8 cellular contexts compared by ENCODE assay signal in genomic region chr12:65740873-65741600, GRCh38.
DNase-seq lines count a peak whose midpoint lies in the region; ATAC-seq and TF ChIP-seq lines count a peak whose summit lies in the region.

No MANE protein-coding gene starts in this region.

- peaks cover 7% of the 10 kb centered on the region for H3K4me1 ChIP-seq in Panc1 (ENCODE audit: control insufficient read depth, insufficient read depth, low read length)
- H3K4me1 ChIP-seq in thoracic aorta (ENCODE audit: control insufficient read depth in 1 of 2, low read depth in 2 of 2), result peaks cover 8 to 11% of the 10 kb centered on the region in 2 donors

- BruUV-seq in Panc1 (replicated peaks; lab: Mats Ljungman, UMichigan), result no TSS peak

- H3K27me3 ChIP-seq in Panc1 (ENCODE audit: control insufficient read depth, insufficient read depth, low read length), result no peaks in the 10 kb centered on the region
- no peaks in the 10 kb centered on the region for H3K27me3 ChIP-seq in thoracic aorta (replicated peaks; ENCODE audit: insufficient read depth)

- H3K36me3 ChIP-seq in Panc1 (ENCODE audit: control insufficient read depth, insufficient read depth, low read length) (no peaks in the 10 kb centered on the region), thoracic aorta (no peaks in the 10 kb centered on the region)

- H3K9me3 ChIP-seq in Panc1 (ENCODE audit: control insufficient read depth, insufficient read depth, low read depth, low read length) (peaks cover 3% of the 10 kb centered on the region; the same call in 1 of the 2 replicates), thoracic aorta (no peaks in the 10 kb centered on the region)

- H3K4me3 ChIP-seq in Panc1 (ENCODE audit: low read depth in 2 of 2, low read length in 2 of 2) (peak overlapping the region; percentile 75 to 83), thoracic aorta (peak overlapping the region; percentile 64)

- POLR2A ChIA-PET in Panc1 (lab: Charles Lee), result no interaction called here

- in situ Hi-C loops in Panc1 (cut with HindIII; ENCODE audit: low pct_unique_long_range_greater_than_20kb, low sequenced_read_pairs), result no loop called here

- TF ChIP-seq CTCF in Panc1 (IDR thresholded peaks at IDR 0.05) (no peak), omental fat pad (IDR thresholded peaks at IDR 0.05) (no peak), thoracic aorta (IDR thresholded peaks at IDR 0.05) (no peak)

- intact Hi-C loops in Panc1 (cut with micrococcal nuclease; ENCODE audit: unreplicated experiment), result loop anchor here (10.0 kb wide), 2 partner anchors 84 to 136 kb away; partner anchors contain the start of gene HMGA2

- ATAC-seq in HG02763 (IDR thresholded peaks at IDR 0.05; ENCODE audit: unreplicated experiment) (peak; percentile 73), Panc1 (peak; percentile 95), omental fat pad (ENCODE audit: low FRiP score) (peak; percentile 86), thoracic aorta (ENCODE audit: insufficient number of reproducible peaks, low FRiP score, low read depth) (no peak)

- DNase-seq in EL, result peak; percentile 88
- DNase-seq in Panc1 (ENCODE audit: low read depth, low spot score), result peak; percentile 27
- DNase-seq in activated naive CD4-positive, alpha-beta T cell treated with anti-CD3 and anti-CD28 coated beads, Interleukin-2, amount 50 U/mL, for 16 hours, result peak; percentile 80
- peak; percentile 31 for DNase-seq in globus pallidus (ENCODE audit: low spot score)
- peak; percentile 38 for DNase-seq in omental fat pad (ENCODE audit: low spot score)
- DNase-seq in thoracic aorta (ENCODE audit: low spot score), result no peak
- no peak for DNase-seq in NCI-H187 (lab: John Stamatoyannopoulos, UW)

- CTCF ChIA-PET in Panc1 (lab: Charles Lee), result interaction anchor here (0.6 kb wide), 1 partner anchor 138 kb away, joined by 10 read pairs; no protein-coding TSS in a partner anchor

- H3K27ac ChIP-seq in Panc1 (ENCODE audit: low read length) (peak overlapping the region; percentile 93), thoracic aorta (no peak overlapping the region)

Comparison
In these comparisons a context has a peak if more than half of its experiments do, and no peak if none do; other contexts are left out.
1. DNase-seq: peak in EL (single experiment), Panc1 (single experiment), activated naive CD4-positive, alpha-beta T cell treated with anti-CD3 and anti-CD28 coated beads, Interleukin-2, amount 50 U/mL, for 16 hours (single experiment), globus pallidus (single experiment) and omental fat pad (single experiment); none in thoracic aorta (single experiment) and NCI-H187 (0 of 2).